1 cellular context compared by ENCODE assay signal in the genomic region with DNA sequence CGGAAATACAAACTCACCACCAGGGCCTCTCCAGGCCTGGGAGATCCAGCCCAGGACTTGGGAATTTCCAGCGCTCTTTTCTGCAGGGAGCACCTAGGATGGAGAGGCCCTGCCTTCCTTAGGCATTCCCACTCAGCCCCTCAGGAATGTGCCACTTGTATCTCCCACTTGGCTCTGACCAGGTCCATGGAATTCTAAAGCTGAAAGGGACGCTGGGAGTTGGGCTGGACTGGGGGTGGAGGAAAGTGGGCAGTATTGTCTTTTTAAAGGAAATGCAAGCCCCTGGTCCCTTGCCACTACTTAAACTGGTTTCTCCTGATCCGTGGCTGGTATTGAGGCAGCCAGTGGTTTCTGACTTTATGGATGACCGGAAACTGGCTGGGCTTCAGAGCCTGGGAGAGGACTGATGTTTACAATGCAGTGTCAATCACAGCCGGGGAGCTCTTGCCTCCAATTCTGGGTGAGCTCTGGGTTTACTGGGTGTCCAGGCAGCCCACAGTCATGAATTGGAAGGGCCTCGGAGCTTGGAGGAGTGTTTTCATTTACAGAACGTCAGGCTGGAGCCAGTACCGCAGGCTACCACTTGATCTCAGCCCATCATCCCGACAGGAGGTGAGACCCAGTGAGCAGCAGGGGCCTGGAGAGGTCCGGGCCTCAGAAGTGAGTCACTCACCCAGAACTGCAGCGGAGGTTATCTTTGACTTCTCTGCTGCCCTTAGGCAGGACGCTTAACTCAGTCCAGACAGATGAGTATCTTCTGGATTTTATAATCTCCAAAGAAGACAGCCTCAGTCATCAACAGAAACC.
TF ChIP-seq lines count a peak whose summit lies in the region.

No MANE protein-coding gene starts in this region.

TF ChIP-seq in SK-N-SH, 30 proteins besides CTCF, POLR2A, EP300 and RAD21 (continued from another document):
- TF ChIP-seq MXI1 (IDR thresholded peaks at IDR 0.05; ENCODE audit: low read depth, low read length) = peak; percentile 77
- TF ChIP-seq RFX5 (IDR thresholded peaks at IDR 0.05; ENCODE audit: low read length) = no peak
- no peak; the same call in 1 of the 2 replicates for TF ChIP-seq ELF1 (IDR thresholded peaks at IDR 0.05)
- peak; percentile 73; the same call in 1 of the 2 replicates for TF ChIP-seq NFIC (IDR thresholded peaks at IDR 0.05; ENCODE audit: borderline replicate concordance)
- TF ChIP-seq FOSL2 (IDR thresholded peaks at IDR 0.05; ENCODE audit: borderline replicate concordance, low read depth) = peak; percentile 89; the same call in 1 of the 2 replicates
- TF ChIP-seq GATA2 (CRISPR knock-in tag; IDR thresholded peaks at IDR 0.05) = peak; percentile 95
- no peak for TF ChIP-seq EZH2phosphoT487 (IDR thresholded peaks at IDR 0.05; ENCODE audit: borderline replicate concordance, low read depth)
- TF ChIP-seq MEF2A (IDR thresholded peaks at IDR 0.05; ENCODE audit: borderline replicate concordance, low read depth) = no peak
- TF ChIP-seq SMC3 (IDR thresholded peaks at IDR 0.05; ENCODE audit: low read depth, low read length) = peak; percentile 24; the same call in 1 of the 2 replicates
- TF ChIP-seq TAF1 (IDR thresholded peaks at IDR 0.05; ENCODE audit: borderline replicate concordance, low read depth, low read length) = peak; percentile 70; the same call in 1 of the 2 replicates
- TF ChIP-seq, protein P1, sequence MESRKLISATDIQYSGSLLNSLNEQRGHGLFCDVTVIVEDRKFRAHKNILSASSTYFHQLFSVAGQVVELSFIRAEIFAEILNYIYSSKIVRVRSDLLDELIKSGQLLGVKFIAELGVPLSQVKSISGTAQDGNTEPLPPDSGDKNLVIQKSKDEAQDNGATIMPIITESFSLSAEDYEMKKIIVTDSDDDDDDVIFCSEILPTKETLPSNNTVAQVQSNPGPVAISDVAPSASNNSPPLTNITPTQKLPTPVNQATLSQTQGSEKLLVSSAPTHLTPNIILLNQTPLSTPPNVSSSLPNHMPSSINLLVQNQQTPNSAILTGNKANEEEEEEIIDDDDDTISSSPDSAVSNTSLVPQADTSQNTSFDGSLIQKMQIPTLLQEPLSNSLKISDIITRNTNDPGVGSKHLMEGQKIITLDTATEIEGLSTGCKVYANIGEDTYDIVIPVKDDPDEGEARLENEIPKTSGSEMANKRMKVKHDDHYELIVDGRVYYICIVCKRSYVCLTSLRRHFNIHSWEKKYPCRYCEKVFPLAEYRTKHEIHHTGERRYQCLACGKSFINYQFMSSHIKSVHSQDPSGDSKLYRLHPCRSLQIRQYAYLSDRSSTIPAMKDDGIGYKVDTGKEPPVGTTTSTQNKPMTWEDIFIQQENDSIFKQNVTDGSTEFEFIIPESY (IDR thresholded peaks at IDR 0.05; ENCODE audit: borderline replicate concordance, low read depth) = no peak
- TF ChIP-seq CHD2 (IDR thresholded peaks at IDR 0.05; ENCODE audit: low read length, partially characterized antibody) = peak; percentile 89
- TF ChIP-seq RCOR1 (IDR thresholded peaks at IDR 0.05; ENCODE audit: low read length) = peak; percentile 97
- TF ChIP-seq FOXM1 (IDR thresholded peaks at IDR 0.05; ENCODE audit: low read depth) = no peak
- TF ChIP-seq POLR2AphosphoS5 (IDR thresholded peaks at IDR 0.05; ENCODE audit: low read depth, low read length) = no peak
- TF ChIP-seq JUND (IDR thresholded peaks at IDR 0.05) = peak; percentile 83; the same call in 1 of the 2 replicates
- TF ChIP-seq, protein P2, sequence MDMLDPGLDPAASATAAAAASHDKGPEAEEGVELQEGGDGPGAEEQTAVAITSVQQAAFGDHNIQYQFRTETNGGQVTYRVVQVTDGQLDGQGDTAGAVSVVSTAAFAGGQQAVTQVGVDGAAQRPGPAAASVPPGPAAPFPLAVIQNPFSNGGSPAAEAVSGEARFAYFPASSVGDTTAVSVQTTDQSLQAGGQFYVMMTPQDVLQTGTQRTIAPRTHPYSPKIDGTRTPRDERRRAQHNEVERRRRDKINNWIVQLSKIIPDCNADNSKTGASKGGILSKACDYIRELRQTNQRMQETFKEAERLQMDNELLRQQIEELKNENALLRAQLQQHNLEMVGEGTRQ (IDR thresholded peaks at IDR 0.05; ENCODE audit: borderline replicate concordance, low read depth, low read length) = no peak
- TF ChIP-seq GABPA (IDR thresholded peaks at IDR 0.05; ENCODE audit: low read depth) = no peak; the same call in 1 of the 2 replicates
- TF ChIP-seq, protein P3, sequence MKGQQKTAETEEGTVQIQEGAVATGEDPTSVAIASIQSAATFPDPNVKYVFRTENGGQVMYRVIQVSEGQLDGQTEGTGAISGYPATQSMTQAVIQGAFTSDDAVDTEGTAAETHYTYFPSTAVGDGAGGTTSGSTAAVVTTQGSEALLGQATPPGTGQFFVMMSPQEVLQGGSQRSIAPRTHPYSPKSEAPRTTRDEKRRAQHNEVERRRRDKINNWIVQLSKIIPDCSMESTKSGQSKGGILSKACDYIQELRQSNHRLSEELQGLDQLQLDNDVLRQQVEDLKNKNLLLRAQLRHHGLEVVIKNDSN (IDR thresholded peaks at IDR 0.05; ENCODE audit: borderline replicate concordance, low read depth) = no peak
- peak; percentile 57; the same call in 1 of the 2 replicates for TF ChIP-seq SIN3A (IDR thresholded peaks at IDR 0.05; ENCODE audit: borderline replicate concordance, low read depth, low read length)
- TF ChIP-seq, protein P4, sequence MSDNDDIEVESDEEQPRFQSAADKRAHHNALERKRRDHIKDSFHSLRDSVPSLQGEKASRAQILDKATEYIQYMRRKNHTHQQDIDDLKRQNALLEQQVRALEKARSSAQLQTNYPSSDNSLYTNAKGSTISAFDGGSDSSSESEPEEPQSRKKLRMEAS (IDR thresholded peaks at IDR 0.05; ENCODE audit: low read depth) = peak; percentile 33; the same call in 1 of the 2 replicates
- TF ChIP-seq NRF1 (IDR thresholded peaks at IDR 0.05; ENCODE audit: low read depth, low read length) = no peak
- peak; percentile 30; the same call in 1 of the 2 replicates for TF ChIP-seq YY1 (IDR thresholded peaks at IDR 0.05; ENCODE audit: low read depth)
- TF ChIP-seq, protein P5, sequence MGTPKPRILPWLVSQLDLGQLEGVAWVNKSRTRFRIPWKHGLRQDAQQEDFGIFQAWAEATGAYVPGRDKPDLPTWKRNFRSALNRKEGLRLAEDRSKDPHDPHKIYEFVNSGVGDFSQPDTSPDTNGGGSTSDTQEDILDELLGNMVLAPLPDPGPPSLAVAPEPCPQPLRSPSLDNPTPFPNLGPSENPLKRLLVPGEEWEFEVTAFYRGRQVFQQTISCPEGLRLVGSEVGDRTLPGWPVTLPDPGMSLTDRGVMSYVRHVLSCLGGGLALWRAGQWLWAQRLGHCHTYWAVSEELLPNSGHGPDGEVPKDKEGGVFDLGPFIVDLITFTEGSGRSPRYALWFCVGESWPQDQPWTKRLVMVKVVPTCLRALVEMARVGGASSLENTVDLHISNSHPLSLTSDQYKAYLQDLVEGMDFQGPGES (IDR thresholded peaks at IDR 0.05; ENCODE audit: low read depth, low read length) = no peak
- TF ChIP-seq RXRA (IDR thresholded peaks at IDR 0.05; ENCODE audit: borderline replicate concordance, low read depth) = no peak; the same call in 1 of the 2 replicates
- TF ChIP-seq, protein P6, sequence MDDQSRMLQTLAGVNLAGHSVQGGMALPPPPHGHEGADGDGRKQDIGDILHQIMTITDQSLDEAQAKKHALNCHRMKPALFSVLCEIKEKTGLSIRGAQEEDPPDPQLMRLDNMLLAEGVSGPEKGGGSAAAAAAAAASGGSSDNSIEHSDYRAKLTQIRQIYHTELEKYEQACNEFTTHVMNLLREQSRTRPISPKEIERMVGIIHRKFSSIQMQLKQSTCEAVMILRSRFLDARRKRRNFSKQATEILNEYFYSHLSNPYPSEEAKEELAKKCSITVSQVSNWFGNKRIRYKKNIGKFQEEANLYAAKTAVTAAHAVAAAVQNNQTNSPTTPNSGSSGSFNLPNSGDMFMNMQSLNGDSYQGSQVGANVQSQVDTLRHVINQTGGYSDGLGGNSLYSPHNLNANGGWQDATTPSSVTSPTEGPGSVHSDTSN (IDR thresholded peaks at IDR 0.05) = peak; percentile 78
- TF ChIP-seq, protein P7, sequence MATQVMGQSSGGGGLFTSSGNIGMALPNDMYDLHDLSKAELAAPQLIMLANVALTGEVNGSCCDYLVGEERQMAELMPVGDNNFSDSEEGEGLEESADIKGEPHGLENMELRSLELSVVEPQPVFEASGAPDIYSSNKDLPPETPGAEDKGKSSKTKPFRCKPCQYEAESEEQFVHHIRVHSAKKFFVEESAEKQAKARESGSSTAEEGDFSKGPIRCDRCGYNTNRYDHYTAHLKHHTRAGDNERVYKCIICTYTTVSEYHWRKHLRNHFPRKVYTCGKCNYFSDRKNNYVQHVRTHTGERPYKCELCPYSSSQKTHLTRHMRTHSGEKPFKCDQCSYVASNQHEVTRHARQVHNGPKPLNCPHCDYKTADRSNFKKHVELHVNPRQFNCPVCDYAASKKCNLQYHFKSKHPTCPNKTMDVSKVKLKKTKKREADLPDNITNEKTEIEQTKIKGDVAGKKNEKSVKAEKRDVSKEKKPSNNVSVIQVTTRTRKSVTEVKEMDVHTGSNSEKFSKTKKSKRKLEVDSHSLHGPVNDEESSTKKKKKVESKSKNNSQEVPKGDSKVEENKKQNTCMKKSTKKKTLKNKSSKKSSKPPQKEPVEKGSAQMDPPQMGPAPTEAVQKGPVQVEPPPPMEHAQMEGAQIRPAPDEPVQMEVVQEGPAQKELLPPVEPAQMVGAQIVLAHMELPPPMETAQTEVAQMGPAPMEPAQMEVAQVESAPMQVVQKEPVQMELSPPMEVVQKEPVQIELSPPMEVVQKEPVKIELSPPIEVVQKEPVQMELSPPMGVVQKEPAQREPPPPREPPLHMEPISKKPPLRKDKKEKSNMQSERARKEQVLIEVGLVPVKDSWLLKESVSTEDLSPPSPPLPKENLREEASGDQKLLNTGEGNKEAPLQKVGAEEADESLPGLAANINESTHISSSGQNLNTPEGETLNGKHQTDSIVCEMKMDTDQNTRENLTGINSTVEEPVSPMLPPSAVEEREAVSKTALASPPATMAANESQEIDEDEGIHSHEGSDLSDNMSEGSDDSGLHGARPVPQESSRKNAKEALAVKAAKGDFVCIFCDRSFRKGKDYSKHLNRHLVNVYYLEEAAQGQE (IDR thresholded peaks at IDR 0.05; ENCODE audit: low read depth, low read length) = peak; percentile 72; the same call in 1 of the 2 replicates
- peak; percentile 79 for TF ChIP-seq TEAD4 (IDR thresholded peaks at IDR 0.05; ENCODE audit: borderline replicate concordance, insufficient read depth)
